ENCODE assay signal across 1 cellular context in genomic region chr22:30655532-30655931, GRCh38.
TF ChIP-seq lines count a peak whose summit lies in the region.

No MANE protein-coding gene starts in this region.

TF ChIP-seq in WTC11, 78 proteins besides CTCF, POLR2A, EP300 and RAD21 (continued from another document):
- TF ChIP-seq ZNF512 (CRISPR knock-in tag; IDR thresholded peaks at IDR 0.05; ENCODE audit: borderline replicate concordance) (no peak), ZBTB43 (CRISPR knock-in tag; IDR thresholded peaks at IDR 0.05) (no peak), MXD4 (CRISPR knock-in tag; IDR thresholded peaks at IDR 0.05; ENCODE audit: borderline replicate concordance) (no peak), FOXK1 (CRISPR knock-in tag; IDR thresholded peaks at IDR 0.05) (peak; percentile 45; the same call in 1 of the 2 replicates), SOX15 (CRISPR knock-in tag; IDR thresholded peaks at IDR 0.05) (no peak), TEAD1 (CRISPR knock-in tag; IDR thresholded peaks at IDR 0.05) (peak; percentile 89; the same call in 1 of the 2 replicates), ETV6 (CRISPR knock-in tag; IDR thresholded peaks at IDR 0.05) (0 out of 2 replicates have a peak, but pooled peaks have one; percentile 18), STAT6 (CRISPR knock-in tag; conservative IDR thresholded peaks at IDR 0.05; ENCODE audit: low read depth) (no peak), ELF4 (CRISPR knock-in tag; IDR thresholded peaks at IDR 0.05; ENCODE audit: low read depth) (no peak), TP53 (CRISPR knock-in tag; IDR thresholded peaks at IDR 0.05) (no peak), SMAD3 (CRISPR knock-in tag; IDR thresholded peaks at IDR 0.05; ENCODE audit: borderline replicate concordance) (no peak), ATF6 (CRISPR knock-in tag; IDR thresholded peaks at IDR 0.05) (no peak), AR (CRISPR knock-in tag; IDR thresholded peaks at IDR 0.05) (no peak), E2F4 (CRISPR knock-in tag; IDR thresholded peaks at IDR 0.05; ENCODE audit: borderline replicate concordance, low read depth) (no peak)
TF ChIP-seq in WTC11: peak in this region for 4.
